Comparison of ENCODE assay signal across 11 cellular contexts in the genomic region with DNA sequence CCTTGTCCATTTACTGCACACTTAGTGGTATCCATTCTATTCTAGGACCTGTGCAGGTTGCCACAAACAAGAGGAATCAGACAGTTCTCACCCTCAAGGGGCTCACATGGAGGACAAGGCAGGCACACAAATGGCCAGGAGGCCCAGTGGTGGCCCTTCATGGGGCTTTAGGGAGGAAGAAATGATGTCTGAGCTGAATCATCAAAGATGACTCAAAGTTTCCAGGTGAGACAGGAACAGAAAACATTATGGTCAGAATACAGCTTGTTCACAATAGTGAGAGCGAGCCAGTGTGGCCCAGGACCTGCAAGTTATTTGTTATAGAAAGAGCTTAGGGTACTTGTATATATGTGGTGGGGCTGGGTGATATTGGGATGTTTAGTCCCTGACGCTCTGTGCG. TPM values are rescaled to one million over a fixed set of nuclear protein-coding genes. Genes with fewer than 3 reads are reported as not detected.
DNase-seq lines count a peak whose midpoint lies in the region; ATAC-seq, FAIRE-seq and TF ChIP-seq lines count a peak whose summit lies in the region.
"Had no signal": no experiment of that assay in that cellular context is flagged by ENCODE, and none has a peak within 500 bp of the region (broad histone marks: within the 10 kb centered on the region; RNA-seq: fewer than 3 reads in every experiment).

No MANE protein-coding gene starts in this region.

- POLR2A ChIA-PET in PC-3 (lab: Charles Lee; ENCODE audit: unreplicated experiment), result no interaction called here

- peaks cover 28% of the 10 kb centered on the region for H3K4me1 ChIP-seq in PC-3 (ENCODE audit: insufficient read depth, low read length)
- H3K4me1 ChIP-seq in lower lobe of right lung, result no peaks in the 10 kb centered on the region

- H3K27ac ChIP-seq in PC-3 (ENCODE audit: low read length), result peak overlapping the region; percentile 72
- H3K27ac ChIP-seq in lower lobe of right lung, result no peak overlapping the region

- H3K4me3 Mint-ChIP-seq in nephron progenitor cell, result no peak overlapping the region
- no peak overlapping the region for H3K4me3 Mint-ChIP-seq in immature natural killer cell

- H3K27me3 ChIP-seq in PC-3 (ENCODE audit: low read length) (no peaks in the 10 kb centered on the region), lower lobe of right lung (ENCODE audit: low read depth) (no peaks in the 10 kb centered on the region)

- BruUV-seq in PC-3 (replicated peaks; lab: Mats Ljungman, UMichigan), result no TSS peak

- FAIRE-seq in GM12891 (lab: Jason Lieb, UNC), result peak; percentile 64

- no peak overlapping the region; the same call in 1 of the 2 replicates for H3K9ac ChIP-seq in PC-3 (ENCODE audit: low read length)

- H3K4me2 ChIP-seq in PC-3 (ENCODE audit: low read length), result peak overlapping the region; percentile 47

- no peaks in the 10 kb centered on the region for H3K36me3 ChIP-seq in PC-3 (ENCODE audit: low read depth, low read length)
- no peaks in the 10 kb centered on the region for H3K36me3 ChIP-seq in lower lobe of right lung
- H3K36me3 ChIP-seq: HAP-1 had no signal

- H3K79me2 ChIP-seq in PC-3 (ENCODE audit: low read length), result no peaks in the 10 kb centered on the region

- H3K36me3 Mint-ChIP-seq in nephron progenitor cell (ENCODE audit: low read depth) (no peaks in the 10 kb centered on the region), immature natural killer cell (peaks cover 2 to 19% (median 8%) of the 10 kb centered on the region in 3 donors)

- ATAC-seq in GM21529 (IDR thresholded peaks at IDR 0.05; ENCODE audit: unreplicated experiment), result peak; percentile 83
- peak; percentile 25 for ATAC-seq in PC-3
- no peak for ATAC-seq in lower lobe of right lung
- no peak for ATAC-seq in HG03039 (IDR thresholded peaks at IDR 0.05; ENCODE audit: unreplicated experiment)

- DNase-seq in GM12891 (ENCODE audit: insufficient read length, low spot score) (peak; percentile 35), PC-3 (peak; percentile 86), islet precursor cell (peak; percentile 71), lower lobe of right lung (no peak), nephron progenitor cell (no peak), immature natural killer cell (no peak)
- DNase-seq: effector CD8-positive, alpha-beta T cell; NCI-H187 had no signal

- H3K4me1 Mint-ChIP-seq in nephron progenitor cell, result peaks cover 39% of the 10 kb centered on the region
- H3K4me1 Mint-ChIP-seq in immature natural killer cell, result peaks cover 10 to 20% of the 10 kb centered on the region in 2 donors

- H3K9me3 Mint-ChIP-seq in nephron progenitor cell (no peaks in the 10 kb centered on the region), immature natural killer cell (no peaks in the 10 kb centered on the region)

- H3K27me3 Mint-ChIP-seq in nephron progenitor cell (ENCODE audit: low read depth, poor library complexity) (no peaks in the 10 kb centered on the region), immature natural killer cell (ENCODE audit: low read depth in 3 of 3) (peaks cover 0 to 2% (median 0%) of the 10 kb centered on the region in 3 donors)

- CTCF ChIA-PET in PC-3 (lab: Charles Lee), result no interaction called here

- intact Hi-C loops in PC-3 (cut with micrococcal nuclease) (no loop called here), lower lobe of right lung (cut with DNase I) (no loop called here)

- TF ChIP-seq CTCF in PC-3 (conservative IDR thresholded peaks at IDR 0.05; ENCODE audit: low read depth, low read length) (no peak), lower lobe of right lung (IDR thresholded peaks at IDR 0.05) (no peak), nephron progenitor cell (IDR thresholded peaks at IDR 0.05) (no peak)

- no peaks in the 10 kb centered on the region for H3K9me2 ChIP-seq in PC-3 (replicated peaks; ENCODE audit: low read length)

- no peak overlapping the region for H3K4me3 ChIP-seq in PC-3 (ENCODE audit: low read length)
- H3K4me3 ChIP-seq in lower lobe of right lung, result no peak overlapping the region
- H3K4me3 ChIP-seq: HAP-1 had no signal

- H3K27ac Mint-ChIP-seq in nephron progenitor cell (no peak overlapping the region), immature natural killer cell (peak overlapping the region in 2 of 6 donors; percentile 68 to 70)

- H3F3A ChIP-seq in PC-3 (ENCODE audit: low read length, unreplicated experiment), result no peaks in the 10 kb centered on the region

- no peak overlapping the region for H2AFZ ChIP-seq in PC-3 (ENCODE audit: low read length)

- H3K9me3 ChIP-seq in PC-3 (ENCODE audit: low read length) (no peaks in the 10 kb centered on the region), lower lobe of right lung (no peaks in the 10 kb centered on the region)
- H3K9me3 ChIP-seq: HAP-1 had no signal

- no peaks in the 10 kb centered on the region for H4K20me1 ChIP-seq in PC-3 (ENCODE audit: low read length)

- TF ChIP-seq POLR2A in GM12891 (IDR thresholded peaks at IDR 0.05; ENCODE audit: low read depth, low read length), result no peak

TF ChIP-seq in GM12891, 5 proteins besides CTCF, POLR2A, EP300 and RAD21:
- TF ChIP-seq SPI1 (IDR thresholded peaks at IDR 0.05; ENCODE audit: low read depth, low read length), result peak; percentile 93
- no peak for TF ChIP-seq POLR2AphosphoS5 (IDR thresholded peaks at IDR 0.05; ENCODE audit: low read depth, low read length)

RNA-seq across cellular contexts. Expression of gene SHISAL2A, which starts 26.4 kb away (rescaled TPM):
- polyA plus RNA-seq in GM12891 (2012; ENCODE audit: low read depth, missing spikeins), result 0.86 TPM
- not detected in 2 replicates for total RNA-seq in PC-3 (2014; rRNA removed)
- 1.6 TPM for total RNA-seq in lower lobe of right lung
- 10 to 100 TPM in 1 of 3 donors, 1 to 10 TPM in 2; 5.0 to 12.8 (median 9.9) TPM for polyA plus RNA-seq in immature natural killer cell

RNA-seq across cellular contexts. Expression of gene COA7, which starts 38.8 kb away (rescaled TPM):
- polyA plus RNA-seq in GM12891 (2012; ENCODE audit: low read depth, missing spikeins), result 7.6 TPM
- total RNA-seq in PC-3 (2014; rRNA removed), result 13.0 and 17.6 TPM in 2 replicates
- total RNA-seq in lower lobe of right lung, result 14.4 TPM
- polyA plus RNA-seq in immature natural killer cell, result 1 to 10 TPM; 2.7 to 5.9 (median 5.9) TPM

RNA-seq across cellular contexts. Expression of gene GPX7, which starts 57.2 kb away (rescaled TPM):
- 20.4 TPM for polyA plus RNA-seq in GM12891 (2012; ENCODE audit: low read depth, missing spikeins)
- total RNA-seq in PC-3 (2014; rRNA removed) (not detected in 2 replicates), lower lobe of right lung (4.3 TPM)
- 10 to 100 TPM; 31.2 to 35.6 (median 31.9) TPM for polyA plus RNA-seq in immature natural killer cell

Comparison
In these comparisons a context has a peak if more than half of its experiments do, and no peak if none do; other contexts are left out.
1. DNase-seq: peak in GM12891 (single experiment), PC-3 (single experiment) and islet precursor cell (single experiment); none in lower lobe of right lung (single experiment), nephron progenitor cell (single experiment) and immature natural killer cell (0 of 3).
2. ATAC-seq: peak in GM21529 (single experiment) and PC-3 (single experiment); none in lower lobe of right lung (0 of 2) and HG03039 (single experiment).